ENCODE assay signal across 1 cellular context in the genomic region with DNA sequence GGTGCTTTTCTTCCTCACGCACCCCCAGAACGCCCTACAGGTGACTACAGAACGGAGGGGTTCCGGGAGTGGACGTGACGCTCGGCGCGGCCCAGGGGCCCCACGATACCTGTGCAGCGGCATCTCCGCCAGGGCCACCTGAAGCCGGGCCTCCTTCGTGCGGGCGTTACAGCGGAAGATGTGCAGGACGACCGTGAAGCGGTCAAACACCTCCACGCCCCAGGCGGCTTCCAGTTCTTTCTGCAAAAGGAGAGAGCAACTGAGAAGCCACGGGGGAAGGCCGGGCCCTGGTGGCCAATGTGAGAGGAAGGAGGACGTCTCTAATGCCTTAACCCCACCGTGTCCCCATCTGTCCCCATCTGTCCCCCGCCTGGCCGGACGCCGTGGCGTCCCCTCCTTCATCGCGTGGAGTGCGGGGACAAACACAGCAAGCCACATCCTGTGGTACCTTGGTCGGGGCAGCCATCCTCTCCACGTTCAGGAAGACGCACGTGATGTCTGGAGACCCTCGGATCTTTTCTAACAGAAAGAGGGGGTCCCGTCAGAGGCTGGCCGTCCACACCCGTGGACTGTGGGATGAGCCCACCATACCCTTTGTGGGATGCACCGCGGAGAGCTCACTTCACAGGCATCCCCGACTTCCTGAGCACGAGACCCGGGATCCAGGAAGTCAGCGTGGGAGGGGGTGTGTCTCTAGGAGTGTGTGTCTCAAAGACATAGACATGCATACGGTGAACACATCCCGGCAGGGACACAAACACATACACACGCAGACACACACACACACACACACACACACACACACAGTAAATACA.
TF ChIP-seq lines count a peak whose summit lies in the region.

No MANE protein-coding gene starts in this region.

TF ChIP-seq in HCT116, 20 proteins besides CTCF, POLR2A, EP300 and RAD21:
- TF ChIP-seq FOSL1 (IDR thresholded peaks at IDR 0.05; ENCODE audit: low read depth) (no peak), ELF1 (IDR thresholded peaks at IDR 0.05; ENCODE audit: borderline replicate concordance, low read depth) (no peak), EGR1 (IDR thresholded peaks at IDR 0.05; ENCODE audit: low read depth) (no peak), SP1 (IDR thresholded peaks at IDR 0.05; ENCODE audit: low read depth) (no peak), SIN3A (IDR thresholded peaks at IDR 0.05; ENCODE audit: low read depth) (no peak), TCF7L2 (IDR thresholded peaks at IDR 0.05; ENCODE audit: borderline replicate concordance, extremely low read depth, insufficient read depth, insufficient read length) (no peak), CEBPB (IDR thresholded peaks at IDR 0.05; ENCODE audit: low read depth) (no peak)
